In genomic region chr3:186783070-186783730, GRCh38 we compare ENCODE assay signal across 1 cellular context.
A peak's percentile ranks its signal among the peaks of the same experiment; 100 is the strongest.
TF ChIP-seq lines count a peak whose summit lies in the region.

EIF4A2 (plus strand) TSS chr3:186783577; CDS start chr3:186783611, 34 bp downstream.

TF ChIP-seq in K562, 482 proteins besides CTCF, POLR2A, EP300 and RAD21 (continued from another document and continues in another):
- TF ChIP-seq YY1 (IDR thresholded peaks at IDR 0.05; ENCODE audit: borderline replicate concordance in 1 of 3, control insufficient read depth in 1 of 3, extremely low read depth in 1 of 3, insufficient read depth in 3 of 3, insufficient read length in 1 of 3, insufficient replicate concordance in 2 of 3, low read depth in 1 of 3, low read length in 2 of 3) (peak in 2 of 3 experiments; percentile 64 to 78), GTF2E2 (tag; IDR thresholded peaks at IDR 0.05) (peak; percentile 99), HLTF (IDR thresholded peaks at IDR 0.05) (peak; percentile 55; the same call in 1 of the 2 replicates), SIN3A (IDR thresholded peaks at IDR 0.05; ENCODE audit: borderline replicate concordance in 2 of 2, control insufficient read depth in 1 of 2, low read depth in 2 of 2, low read length in 2 of 2) (peak; percentile 73 to 87), HSF4 (CRISPR knock-in tag; IDR thresholded peaks at IDR 0.05; ENCODE audit: borderline replicate concordance) (no peak), MIER1 (IDR thresholded peaks at IDR 0.05; ENCODE audit: low read depth) (0 out of 2 replicates have a peak, but pooled peaks have one; percentile 31), ATF7 (IDR thresholded peaks at IDR 0.05) (peak; percentile 89), GABPB1 (CRISPR knock-in tag; IDR thresholded peaks at IDR 0.05) (0 out of 2 replicates have a peak, but pooled peaks have one; percentile 57), ELF4 (CRISPR knock-in tag; IDR thresholded peaks at IDR 0.05) (peak; percentile 69; the same call in 1 of the 2 replicates), ZKSCAN8 (CRISPR knock-in tag; IDR thresholded peaks at IDR 0.05) (no peak), TOE1 (IDR thresholded peaks at IDR 0.05; ENCODE audit: borderline replicate concordance) (peak; percentile 88), TOE1 (CRISPR knock-in tag; IDR thresholded peaks at IDR 0.05; ENCODE audit: borderline replicate concordance, low read depth) (no peak), ZMIZ1 (IDR thresholded peaks at IDR 0.05; ENCODE audit: low read depth in 2 of 2, low read length in 2 of 2) (peak; percentile 9 to 93; a peak in 2 of 4 replicates), CHCHD3 (CRISPR knock-in tag; IDR thresholded peaks at IDR 0.05) (peak; percentile 84), ELF2 (CRISPR knock-in tag; IDR thresholded peaks at IDR 0.05) (peak; percentile 74; the same call in 1 of the 2 replicates), DMBX1 (CRISPR knock-in tag; IDR thresholded peaks at IDR 0.05; ENCODE audit: borderline replicate concordance) (peak; percentile 27; the same call in 1 of the 2 replicates), ZNF445 (CRISPR knock-in tag; IDR thresholded peaks at IDR 0.05; ENCODE audit: low read depth) (no peak), YBX1 (IDR thresholded peaks at IDR 0.05) (no peak), BCOR (IDR thresholded peaks at IDR 0.05) (peak; percentile 82), ETS1 (conservative IDR thresholded peaks at IDR 0.05; ENCODE audit: control insufficient read depth, low read depth, low read length) (peak; percentile 54; the same call in 1 of the 2 replicates), ZNF253 (CRISPR knock-in tag; conservative IDR thresholded peaks at IDR 0.05) (no peak), EWSR1 (IDR thresholded peaks at IDR 0.05; ENCODE audit: borderline replicate concordance, low read depth, partially characterized antibody) (no peak), ILK (tag; IDR thresholded peaks at IDR 0.05; ENCODE audit: borderline replicate concordance, low read depth) (no peak), TAF1 (IDR thresholded peaks at IDR 0.05; ENCODE audit: control insufficient read depth, extremely low read depth, insufficient read depth, low read length, severe bottlenecking) (peak; percentile 99)
- TF ChIP-seq, protein P1, sequence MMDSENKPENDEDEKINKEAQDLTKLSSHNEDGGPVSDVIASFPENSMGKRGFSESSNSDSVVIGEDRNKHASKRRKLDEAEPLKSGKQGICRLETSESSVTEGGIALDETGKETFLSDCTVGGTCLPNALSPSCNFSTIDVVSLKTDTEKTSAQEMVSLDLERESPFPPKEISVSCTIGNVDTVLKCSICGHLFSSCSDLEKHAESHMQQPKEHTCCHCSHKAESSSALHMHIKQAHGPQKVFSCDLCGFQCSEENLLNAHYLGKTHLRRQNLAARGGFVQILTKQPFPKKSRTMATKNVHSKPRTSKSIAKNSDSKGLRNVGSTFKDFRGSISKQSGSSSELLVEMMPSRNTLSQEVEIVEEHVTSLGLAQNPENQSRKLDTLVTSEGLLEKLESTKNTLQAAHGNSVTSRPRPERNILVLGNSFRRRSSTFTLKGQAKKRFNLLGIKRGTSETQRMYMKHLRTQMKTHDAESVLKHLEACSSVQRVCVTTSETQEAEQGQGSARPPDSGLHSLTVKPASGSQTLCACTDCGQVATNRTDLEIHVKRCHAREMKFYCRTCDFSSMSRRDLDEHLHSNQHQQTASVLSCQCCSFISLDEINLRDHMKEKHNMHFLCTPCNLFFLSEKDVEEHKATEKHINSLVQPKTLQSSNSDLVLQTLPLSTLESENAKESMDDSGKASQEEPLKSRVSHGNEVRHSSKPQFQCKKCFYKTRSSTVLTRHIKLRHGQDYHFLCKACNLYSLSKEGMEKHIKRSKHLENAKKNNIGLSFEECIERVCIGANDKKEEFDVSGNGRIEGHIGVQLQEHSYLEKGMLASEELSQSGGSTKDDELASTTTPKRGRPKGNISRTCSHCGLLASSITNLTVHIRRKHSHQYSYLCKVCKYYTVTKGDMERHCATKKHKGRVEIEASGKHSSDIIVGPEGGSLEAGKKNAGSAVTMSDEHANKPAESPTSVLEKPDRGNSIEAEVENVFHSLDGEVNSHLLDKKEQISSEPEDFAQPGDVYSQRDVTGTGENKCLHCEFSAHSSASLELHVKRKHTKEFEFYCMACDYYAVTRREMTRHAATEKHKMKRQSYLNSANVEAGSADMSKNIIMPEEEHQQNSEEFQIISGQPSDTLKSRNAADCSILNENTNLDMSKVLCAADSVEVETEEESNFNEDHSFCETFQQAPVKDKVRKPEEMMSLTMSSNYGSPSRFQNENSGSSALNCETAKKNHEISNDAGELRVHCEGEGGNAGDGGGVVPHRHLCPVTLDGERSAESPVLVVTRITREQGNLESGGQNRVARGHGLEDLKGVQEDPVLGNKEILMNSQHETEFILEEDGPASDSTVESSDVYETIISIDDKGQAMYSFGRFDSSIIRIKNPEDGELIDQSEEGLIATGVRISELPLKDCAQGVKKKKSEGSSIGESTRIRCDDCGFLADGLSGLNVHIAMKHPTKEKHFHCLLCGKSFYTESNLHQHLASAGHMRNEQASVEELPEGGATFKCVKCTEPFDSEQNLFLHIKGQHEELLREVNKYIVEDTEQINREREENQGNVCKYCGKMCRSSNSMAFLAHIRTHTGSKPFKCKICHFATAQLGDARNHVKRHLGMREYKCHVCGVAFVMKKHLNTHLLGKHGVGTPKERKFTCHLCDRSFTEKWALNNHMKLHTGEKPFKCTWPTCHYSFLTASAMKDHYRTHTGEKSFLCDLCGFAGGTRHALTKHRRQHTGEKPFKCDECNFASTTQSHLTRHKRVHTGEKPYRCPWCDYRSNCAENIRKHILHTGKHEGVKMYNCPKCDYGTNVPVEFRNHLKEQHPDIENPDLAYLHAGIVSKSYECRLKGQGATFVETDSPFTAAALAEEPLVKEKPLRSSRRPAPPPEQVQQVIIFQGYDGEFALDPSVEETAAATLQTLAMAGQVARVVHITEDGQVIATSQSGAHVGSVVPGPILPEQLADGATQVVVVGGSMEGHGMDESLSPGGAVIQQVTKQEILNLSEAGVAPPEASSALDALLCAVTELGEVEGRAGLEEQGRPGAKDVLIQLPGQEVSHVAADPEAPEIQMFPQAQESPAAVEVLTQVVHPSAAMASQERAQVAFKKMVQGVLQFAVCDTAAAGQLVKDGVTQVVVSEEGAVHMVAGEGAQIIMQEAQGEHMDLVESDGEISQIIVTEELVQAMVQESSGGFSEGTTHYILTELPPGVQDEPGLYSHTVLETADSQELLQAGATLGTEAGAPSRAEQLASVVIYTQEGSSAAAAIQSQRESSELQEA (IDR thresholded peaks at IDR 0.05; ENCODE audit: low read depth) = no peak
- TF ChIP-seq, protein P2, sequence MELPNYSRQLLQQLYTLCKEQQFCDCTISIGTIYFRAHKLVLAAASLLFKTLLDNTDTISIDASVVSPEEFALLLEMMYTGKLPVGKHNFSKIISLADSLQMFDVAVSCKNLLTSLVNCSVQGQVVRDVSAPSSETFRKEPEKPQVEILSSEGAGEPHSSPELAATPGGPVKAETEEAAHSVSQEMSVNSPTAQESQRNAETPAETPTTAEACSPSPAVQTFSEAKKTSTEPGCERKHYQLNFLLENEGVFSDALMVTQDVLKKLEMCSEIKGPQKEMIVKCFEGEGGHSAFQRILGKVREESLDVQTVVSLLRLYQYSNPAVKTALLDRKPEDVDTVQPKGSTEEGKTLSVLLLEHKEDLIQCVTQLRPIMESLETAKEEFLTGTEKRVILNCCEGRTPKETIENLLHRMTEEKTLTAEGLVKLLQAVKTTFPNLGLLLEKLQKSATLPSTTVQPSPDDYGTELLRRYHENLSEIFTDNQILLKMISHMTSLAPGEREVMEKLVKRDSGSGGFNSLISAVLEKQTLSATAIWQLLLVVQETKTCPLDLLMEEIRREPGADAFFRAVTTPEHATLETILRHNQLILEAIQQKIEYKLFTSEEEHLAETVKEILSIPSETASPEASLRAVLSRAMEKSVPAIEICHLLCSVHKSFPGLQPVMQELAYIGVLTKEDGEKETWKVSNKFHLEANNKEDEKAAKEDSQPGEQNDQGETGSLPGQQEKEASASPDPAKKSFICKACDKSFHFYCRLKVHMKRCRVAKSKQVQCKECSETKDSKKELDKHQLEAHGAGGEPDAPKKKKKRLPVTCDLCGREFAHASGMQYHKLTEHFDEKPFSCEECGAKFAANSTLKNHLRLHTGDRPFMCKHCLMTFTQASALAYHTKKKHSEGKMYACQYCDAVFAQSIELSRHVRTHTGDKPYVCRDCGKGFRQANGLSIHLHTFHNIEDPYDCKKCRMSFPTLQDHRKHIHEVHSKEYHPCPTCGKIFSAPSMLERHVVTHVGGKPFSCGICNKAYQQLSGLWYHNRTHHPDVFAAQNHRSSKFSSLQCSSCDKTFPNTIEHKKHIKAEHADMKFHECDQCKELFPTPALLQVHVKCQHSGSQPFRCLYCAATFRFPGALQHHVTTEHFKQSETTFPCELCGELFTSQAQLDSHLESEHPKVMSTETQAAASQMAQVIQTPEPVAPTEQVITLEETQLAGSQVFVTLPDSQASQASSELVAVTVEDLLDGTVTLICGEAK (IDR thresholded peaks at IDR 0.05) = peak; percentile 83
- TF ChIP-seq, protein P2 (CRISPR knock-in tag; IDR thresholded peaks at IDR 0.05) = no peak; the same call in 1 of the 2 replicates
- TF ChIP-seq, protein P3, sequence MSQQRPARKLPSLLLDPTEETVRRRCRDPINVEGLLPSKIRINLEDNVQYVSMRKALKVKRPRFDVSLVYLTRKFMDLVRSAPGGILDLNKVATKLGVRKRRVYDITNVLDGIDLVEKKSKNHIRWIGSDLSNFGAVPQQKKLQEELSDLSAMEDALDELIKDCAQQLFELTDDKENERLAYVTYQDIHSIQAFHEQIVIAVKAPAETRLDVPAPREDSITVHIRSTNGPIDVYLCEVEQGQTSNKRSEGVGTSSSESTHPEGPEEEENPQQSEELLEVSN (IDR thresholded peaks at IDR 0.05; ENCODE audit: borderline replicate concordance in 1 of 2, extremely low read depth in 1 of 2, insufficient read depth in 1 of 2, insufficient read length in 1 of 2, low read depth in 1 of 2, low read length in 1 of 2, poor library complexity in 1 of 2, severe bottlenecking in 1 of 2) = peak in 1 of 2 experiments; percentile 71
